In the genomic region with DNA sequence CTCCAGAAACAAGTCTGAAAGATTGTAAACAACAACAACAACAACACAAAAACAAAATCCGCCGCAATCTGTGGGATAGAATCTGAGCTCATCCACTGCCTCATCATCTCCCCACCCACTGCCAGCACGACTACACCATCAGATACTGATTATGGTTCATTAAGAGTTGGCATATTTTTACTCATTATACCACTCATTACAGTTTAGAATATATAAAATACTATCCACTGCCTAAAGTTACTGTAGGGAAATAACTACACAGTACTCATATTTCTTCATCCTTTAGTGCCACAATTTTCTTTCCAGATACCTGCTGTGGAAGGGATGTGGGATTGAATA, we compare ENCODE assay signal across 24 cellular contexts.
"Had no signal": no experiment of that assay in that cellular context is flagged by ENCODE, and none has a peak within 500 bp of the region (broad histone marks: within the 10 kb centered on the region; RNA-seq: fewer than 3 reads in every experiment).

No MANE protein-coding gene starts in this region.

- H3K9me3 Mint-ChIP-seq: activated T-helper 1 cell treated with anti-CD3 and anti-CD28 coated beads, Interleukin-12 subunit alpha, Interleukin-12 subunit beta, Interleukin-2, Interleukin-4 antibody, amounts not matched to agents 30 ng/mL and 10 ng/mL and 1 ng/mL, durations not matched to agents 14 hours and 24 hours and 36 hours; brain; memory B cell; nephron progenitor cell; stimulated activated naive B cell treated with anti-CD40 and anti-IgM and Interleukin-4, amounts not matched to agents 10 μg/mL and 1 μg/mL and 100 μg/mL, for 72 hours had no signal

- H3K79me2 ChIP-seq: parathyroid adenoma had no signal

- DNase-seq: activated CD4-positive, alpha-beta T cell treated with anti-CD3 and anti-CD28 coated beads, Interleukin-2, amount 50 U/mL, for 48 hours; activated CD4-positive, CD25-positive, alpha-beta regulatory T cell treated with anti-CD3 and anti-CD28 coated beads, Interleukin-2, amount 50 U/mL, for 72 hours; aorta; foreskin fibroblast; heart right ventricle; islet precursor cell; left cardiac atrium; mucosa of descending colon; nephron progenitor cell; right cardiac atrium; stimulated activated CD4-positive, alpha-beta T cell treated with anti-CD3 and anti-CD28 coated beads, Interleukin-12 subunit alpha, Interleukin-12 subunit beta, amount 100 ng/mL, for 4 hours; stimulated activated CD4-positive, alpha-beta T cell treated with anti-CD3 and anti-CD28 coated beads, Interleukin-1b, Interleukin-23, amount 100 ng/mL, for 48 hours; stimulated activated naive B cell treated with anti-CD40 and anti-IgM and Interleukin-4, amounts not matched to agents 10 μg/mL and 1 μg/mL and 100 μg/mL, for 72 hours; testis; trophoblast cell; uterus; WERI-Rb-1 had no signal

- H3K9me3 ChIP-seq: heart right ventricle, testis, uterus had no signal

- H3K36me3 ChIP-seq: heart right ventricle, uterus, WERI-Rb-1 had no signal

- H3K27me3 ChIP-seq: heart right ventricle, testis, uterus had no signal

- ATAC-seq: heart right ventricle; left cardiac atrium; mucosa of descending colon; right cardiac atrium; stimulated activated naive B cell treated with anti-CD40 and anti-IgM and Interleukin-4, amounts not matched to agents 10 μg/mL and 1 μg/mL and 100 μg/mL, for 72 hours had no signal

- H3K27ac ChIP-seq: heart right ventricle, parathyroid adenoma, testis, uterus, WERI-Rb-1 had no signal

- H3K36me3 Mint-ChIP-seq: activated naive CD4-positive, alpha-beta T cell treated with anti-CD3 and anti-CD28 coated beads, Interleukin-2, amount 50 U/mL, for 72 hours; brain; memory B cell; stimulated activated naive B cell treated with anti-CD40 and anti-IgM and Interleukin-4, amounts not matched to agents 10 μg/mL and 1 μg/mL and 100 μg/mL, for 72 hours had no signal

- H3K4me1 Mint-ChIP-seq: brain; memory B cell; stimulated activated naive B cell treated with anti-CD40 and anti-IgM and Interleukin-4, amounts not matched to agents 10 μg/mL and 1 μg/mL and 100 μg/mL, for 72 hours had no signal

- H3K9ac ChIP-seq: parathyroid adenoma had no signal

- H2AFZ ChIP-seq: parathyroid adenoma had no signal

- FAIRE-seq: endometrium, TTC549 had no signal

- H3K4me1 ChIP-seq: heart right ventricle, parathyroid adenoma, testis, uterus had no signal

- H3K4me3 ChIP-seq: heart right ventricle, mucosa of descending colon, testis, uterus had no signal

- H3K27me3 Mint-ChIP-seq: brain; memory B cell; stimulated activated naive B cell treated with anti-CD40 and anti-IgM and Interleukin-4, amounts not matched to agents 10 μg/mL and 1 μg/mL and 100 μg/mL, for 72 hours had no signal

- H3K27ac Mint-ChIP-seq: activated naive CD4-positive, alpha-beta T cell treated with anti-CD3 and anti-CD28 coated beads, Interleukin-2, amount 50 U/mL, for 72 hours; activated T-helper 1 cell treated with anti-CD3 and anti-CD28 coated beads, Interleukin-12 subunit alpha, Interleukin-12 subunit beta, Interleukin-2, Interleukin-4 antibody, amounts not matched to agents 30 ng/mL and 10 ng/mL and 1 ng/mL, durations not matched to agents 14 hours and 24 hours and 36 hours; brain; memory B cell; nephron progenitor cell; stimulated activated naive B cell treated with anti-CD40 and anti-IgM and Interleukin-4, amounts not matched to agents 10 μg/mL and 1 μg/mL and 100 μg/mL, for 72 hours had no signal

- H3K4me3 Mint-ChIP-seq: activated T-helper 1 cell treated with anti-CD3 and anti-CD28 coated beads, Interleukin-12 subunit alpha, Interleukin-12 subunit beta, Interleukin-2, Interleukin-4 antibody, amounts not matched to agents 30 ng/mL and 10 ng/mL and 1 ng/mL, durations not matched to agents 14 hours and 24 hours and 36 hours; brain; memory B cell; nephron progenitor cell; stimulated activated naive B cell treated with anti-CD40 and anti-IgM and Interleukin-4, amounts not matched to agents 10 μg/mL and 1 μg/mL and 100 μg/mL, for 72 hours had no signal
